In the genomic region with DNA sequence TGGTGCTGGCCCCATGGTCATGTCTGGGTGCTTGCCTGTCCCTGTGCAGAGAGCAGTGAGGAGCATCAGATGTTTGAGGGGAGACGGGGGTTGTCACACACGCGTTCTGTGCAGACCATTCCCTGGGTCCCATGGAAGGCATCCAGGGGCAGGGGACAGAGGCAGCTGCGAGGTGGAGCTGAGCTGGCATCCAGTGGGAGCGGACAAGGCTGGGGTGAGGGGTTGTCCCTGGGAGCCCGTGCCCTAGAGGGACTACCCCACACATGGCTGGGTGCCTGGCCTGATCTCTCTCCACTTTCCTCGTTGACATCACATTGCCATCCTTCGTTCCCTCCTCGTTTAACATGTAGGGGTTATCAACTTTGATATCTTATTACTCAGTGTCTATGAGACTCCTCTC, we compare ENCODE assay signal across 8 cellular contexts.
"Had no signal": no experiment of that assay in that cellular context is flagged by ENCODE, and none has a peak within 500 bp of the region (broad histone marks: within the 10 kb centered on the region; RNA-seq: fewer than 3 reads in every experiment).

No MANE protein-coding gene starts in this region.

- H2AFZ ChIP-seq: GM23248 had no signal

- H3K4me3 Mint-ChIP-seq: HFFc6 had no signal

- H3K27ac ChIP-seq: GM23248, HL-60 had no signal

- H3K9me3 ChIP-seq: HAP-1 had no signal

- H3K27ac Mint-ChIP-seq: HFFc6 had no signal

- H3K36me3 ChIP-seq: HAP-1 had no signal

- DNase-seq: GM23248, GOT3, H7, HFFc6, IMR-90 had no signal

- H3K4me1 ChIP-seq: HAP-1 had no signal

- H3K9me3 Mint-ChIP-seq: HFFc6 had no signal

- H3K4me3 ChIP-seq: GM23248, HAP-1, K562 had no signal

- FAIRE-seq: K562 had no signal

- H3K9ac ChIP-seq: GM23248 had no signal
